ENCODE assay signal across 26 cellular contexts in genomic region chr10:1377231-1377630, GRCh38.
A peak's percentile ranks its signal among the peaks of the same experiment; 100 is the strongest.
DNase-seq lines count a peak whose midpoint lies in the region; ATAC-seq, FAIRE-seq and TF ChIP-seq lines count a peak whose summit lies in the region.
"Had no signal": no experiment of that assay in that cellular context is flagged by ENCODE, and none has a peak within 500 bp of the region (broad histone marks: within the 10 kb centered on the region; RNA-seq: fewer than 3 reads in every experiment).

No MANE protein-coding gene starts in this region.

- H2BK15ac ChIP-seq in H9 (ENCODE audit: low read depth, low read length): no peak overlapping the region

- H3K4me3 ChIP-seq in bronchial epithelial cell (ENCODE audit: low read depth, low read length): no peak overlapping the region
- H3K4me3 ChIP-seq: SJCRH30 had no signal

- peak; percentile 1 for DNase-seq in activated CD8-positive, alpha-beta memory T cell treated with anti-CD3 and anti-CD28 coated beads, Interleukin-2, amount 50 U/mL, for 48 hours
- DNase-seq in activated CD8-positive, alpha-beta memory T cell treated with anti-CD3 and anti-CD28 coated beads, Interleukin-2, amount 50 U/mL, for 4 hours: no peak
- DNase-seq in bronchial epithelial cell (ENCODE audit: low read depth) (no peak), glutamatergic neuron (no peak), ureter (ENCODE audit: low spot score) (peak; percentile 12), omental fat pad (ENCODE audit: low spot score) (no peak), H9 (no peak)
- DNase-seq in activated naive CD8-positive, alpha-beta T cell treated with anti-CD3 and anti-CD28 coated beads, Interleukin-2, amount 50 U/mL, for 24 hours: no peak
- DNase-seq: 8988T, ACHN, BE2C, DMS153, GOT3, NCI-H1092, NCI-H1417 treated with DMSO at 0.1 percent for 48 hours, NCI-H1694 treated with DMSO at 0.1 percent for 48 hours, NCI-H2081, NCI-H2171, NCI-H226, NCI-H510A, NCI-H774, SJCRH30 had no signal

- ATAC-seq in omental fat pad (ENCODE audit: low FRiP score): no peak
- ATAC-seq in activated naive CD8-positive, alpha-beta T cell treated with anti-CD3 and anti-CD28 coated beads, Interleukin-2, amount 50 U/mL, for 24 hours: no peak
- ATAC-seq: HCT116 had no signal

- H3K14ac ChIP-seq in H9 (ENCODE audit: insufficient read depth, low read length): no peak overlapping the region

- no peak overlapping the region for H3K4me3 Mint-ChIP-seq in glutamatergic neuron (ENCODE audit: unreplicated experiment)
- H3K4me3 Mint-ChIP-seq in activated naive CD8-positive, alpha-beta T cell treated with anti-CD3 and anti-CD28 coated beads, Interleukin-2, amount 50 U/mL, for 24 hours: no peak overlapping the region
- H3K4me3 Mint-ChIP-seq in H9: peak overlapping the region in 1 of 2 experiments; percentile 65; a peak in 1 of 5 replicates
- H3K4me3 Mint-ChIP-seq: CD8-positive, alpha-beta memory T cell had no signal

- H3T11ph ChIP-seq in H9 (ENCODE audit: low read length): no peak overlapping the region

- no peak overlapping the region for H2AK5ac ChIP-seq in H9 (ENCODE audit: insufficient read length, low read length)

- H3K27ac ChIP-seq in H9 (ENCODE audit: insufficient read length, low read depth, low read length): no peak overlapping the region
- H3K27ac ChIP-seq: SJCRH30 had no signal

- peak overlapping the region; percentile 16 for H3K27ac Mint-ChIP-seq in glutamatergic neuron (ENCODE audit: unreplicated experiment)
- no peak overlapping the region for H3K27ac Mint-ChIP-seq in activated naive CD8-positive, alpha-beta T cell treated with anti-CD3 and anti-CD28 coated beads, Interleukin-2, amount 50 U/mL, for 24 hours
- H3K27ac Mint-ChIP-seq in H9: peak overlapping the region in 1 of 3 experiments; percentile 87; a peak in 1 of 7 replicates
- H3K27ac Mint-ChIP-seq: CD14-positive monocyte had no signal

- no peak overlapping the region for H3K56ac ChIP-seq in H9 (ENCODE audit: insufficient read length, low read depth, low read length)

- H3K4me1 ChIP-seq in H9 (ENCODE audit: insufficient read depth, low read length): peaks cover 3% of the 10 kb centered on the region; the same call in 1 of the 2 replicates
- H3K4me1 ChIP-seq: BE2C, SJCRH30 had no signal

- no peak overlapping the region for H4K5ac ChIP-seq in H9 (ENCODE audit: insufficient read length, low read depth, low read length)

- H2BK5ac ChIP-seq in H9 (ENCODE audit: insufficient read length, low read length): no peak overlapping the region

- no peaks in the 10 kb centered on the region; the same call in 1 of the 2 replicates for H3K79me2 ChIP-seq in H9 (ENCODE audit: insufficient read depth, low read length)

- H3K27me3 Mint-ChIP-seq in glutamatergic neuron (ENCODE audit: unreplicated experiment) (peaks cover 6% of the 10 kb centered on the region), H9 (ENCODE audit: low read depth) (peaks cover 2% of the 10 kb centered on the region)
- peaks cover 38% of the 10 kb centered on the region for H3K27me3 Mint-ChIP-seq in activated naive CD8-positive, alpha-beta T cell treated with anti-CD3 and anti-CD28 coated beads, Interleukin-2, amount 50 U/mL, for 24 hours

- H3K23me2 ChIP-seq in H9 (ENCODE audit: insufficient read length, low read depth, low read length, poor library complexity, severe bottlenecking): no peaks in the 10 kb centered on the region

- H3K4me1 Mint-ChIP-seq in glutamatergic neuron (ENCODE audit: low read depth, unreplicated experiment): peaks cover 28% of the 10 kb centered on the region
- no peaks in the 10 kb centered on the region for H3K4me1 Mint-ChIP-seq in activated naive CD8-positive, alpha-beta T cell treated with anti-CD3 and anti-CD28 coated beads, Interleukin-2, amount 50 U/mL, for 24 hours
- H3K4me1 Mint-ChIP-seq in H9: peaks cover 38 to 41% of the 10 kb centered on the region in 2 experiments
- H3K4me1 Mint-ChIP-seq: CD14-positive monocyte; CD8-positive, alpha-beta memory T cell had no signal

- no peak overlapping the region for H3K4ac ChIP-seq in H9 (ENCODE audit: low read depth, low read length)

- H3K18ac ChIP-seq in H9 (ENCODE audit: insufficient read length, low read depth, low read length): no peak overlapping the region

- no peak overlapping the region for H3K9ac ChIP-seq in H9 (ENCODE audit: extremely low read depth, insufficient read length, low read length)

- no peaks in the 10 kb centered on the region for H4K20me1 ChIP-seq in H9 (ENCODE audit: control insufficient read depth, insufficient read depth, insufficient read length)

- H3K27me3 ChIP-seq in bronchial epithelial cell (ENCODE audit: control insufficient read depth, insufficient read depth, low read length) (no peaks in the 10 kb centered on the region), H9 (ENCODE audit: insufficient read depth, low read length) (no peaks in the 10 kb centered on the region)
- H3K27me3 ChIP-seq: SJCRH30 had no signal

- no peak overlapping the region for H2BK120ac ChIP-seq in H9 (ENCODE audit: low read depth, low read length, poor library complexity, severe bottlenecking)

- TF ChIP-seq CTCF in bronchial epithelial cell (IDR thresholded peaks at IDR 0.05; ENCODE audit: insufficient read depth, low read length, severe bottlenecking) (no peak), glutamatergic neuron (IDR thresholded peaks at IDR 0.05; ENCODE audit: partially characterized antibody, unreplicated experiment) (no peak), omental fat pad (IDR thresholded peaks at IDR 0.05) (no peak), H9 (conservative IDR thresholded peaks at IDR 0.05) (no peak)

- H3K9me3 ChIP-seq in H9 (ENCODE audit: control insufficient read depth, low read depth, low read length): no peaks in the 10 kb centered on the region
- H3K9me3 ChIP-seq: BE2C, SJCRH30 had no signal

- no peaks in the 10 kb centered on the region for H3K36me3 ChIP-seq in bronchial epithelial cell (ENCODE audit: control insufficient read depth, insufficient read depth, low read length)
- H3K36me3 ChIP-seq: BE2C, SJCRH30 had no signal

- H2AFZ ChIP-seq in H9 (ENCODE audit: low read length): no peak overlapping the region

- H2BK20ac ChIP-seq in H9 (ENCODE audit: low read depth, low read length, poor library complexity, severe bottlenecking): no peak overlapping the region

- H2BK12ac ChIP-seq in H9 (ENCODE audit: insufficient read length, low read depth, low read length): no peak overlapping the region

- H3K36me3 Mint-ChIP-seq in glutamatergic neuron (ENCODE audit: unreplicated experiment): peaks cover 5% of the 10 kb centered on the region
- H3K36me3 Mint-ChIP-seq in activated naive CD8-positive, alpha-beta T cell treated with anti-CD3 and anti-CD28 coated beads, Interleukin-2, amount 50 U/mL, for 24 hours (ENCODE audit: low read depth): no peaks in the 10 kb centered on the region
- H3K36me3 Mint-ChIP-seq in H9 (ENCODE audit: insufficient read depth in 1 of 3, low read depth in 3 of 3): peaks cover 0 to 2% (median 0%) of the 10 kb centered on the region in 3 experiments; a peak in 1 of 7 replicates
- H3K36me3 Mint-ChIP-seq: CD14-positive monocyte; CD8-positive, alpha-beta memory T cell had no signal

- no peak overlapping the region for H3K23ac ChIP-seq in H9 (ENCODE audit: insufficient read length, low read depth, low read length)

- H3K9me3 Mint-ChIP-seq in glutamatergic neuron (ENCODE audit: unreplicated experiment) (peaks cover 8% of the 10 kb centered on the region), H9 (peaks cover 2 to 4% of the 10 kb centered on the region in 2 experiments; a peak in 3 of 5 replicates)
- peaks cover 4% of the 10 kb centered on the region for H3K9me3 Mint-ChIP-seq in activated naive CD8-positive, alpha-beta T cell treated with anti-CD3 and anti-CD28 coated beads, Interleukin-2, amount 50 U/mL, for 24 hours

- no peak overlapping the region for H4K91ac ChIP-seq in H9 (ENCODE audit: insufficient read length, low read depth, low read length)

- no CpG with 5 or more reads among the region's 6 CpGs for WGBS in H9 (ENCODE audit: extremely low coverage, insufficient read length, low lambda C conversion rate)

- H4K8ac ChIP-seq in H9 (replicated peaks; ENCODE audit: insufficient read length, low read depth, low read length): no peak overlapping the region

- H3K4me2 ChIP-seq in H9 (ENCODE audit: insufficient read depth, insufficient read length, low read length): no peak overlapping the region

- no peaks in the 10 kb centered on the region for H3K79me1 ChIP-seq in H9 (ENCODE audit: insufficient read depth, low read depth, low read length, poor library complexity, severe bottlenecking)

- peak; percentile 13 for FAIRE-seq in bronchial epithelial cell (lab: Jason Lieb, UNC)
- FAIRE-seq: GM12892 had no signal

Comparison
In these comparisons a context has a peak if more than half of its experiments do, and no peak if none do; other contexts are left out.
1. DNase-seq: peak in activated CD8-positive, alpha-beta memory T cell treated with anti-CD3 and anti-CD28 coated beads, Interleukin-2, amount 50 U/mL, for 48 hours (single experiment) and ureter (single experiment); none in activated CD8-positive, alpha-beta memory T cell treated with anti-CD3 and anti-CD28 coated beads, Interleukin-2, amount 50 U/mL, for 4 hours (single experiment), bronchial epithelial cell (single experiment), glutamatergic neuron (single experiment), omental fat pad (single experiment), activated naive CD8-positive, alpha-beta T cell treated with anti-CD3 and anti-CD28 coated beads, Interleukin-2, amount 50 U/mL, for 24 hours (single experiment) and H9 (single experiment).